In the genomic region with DNA sequence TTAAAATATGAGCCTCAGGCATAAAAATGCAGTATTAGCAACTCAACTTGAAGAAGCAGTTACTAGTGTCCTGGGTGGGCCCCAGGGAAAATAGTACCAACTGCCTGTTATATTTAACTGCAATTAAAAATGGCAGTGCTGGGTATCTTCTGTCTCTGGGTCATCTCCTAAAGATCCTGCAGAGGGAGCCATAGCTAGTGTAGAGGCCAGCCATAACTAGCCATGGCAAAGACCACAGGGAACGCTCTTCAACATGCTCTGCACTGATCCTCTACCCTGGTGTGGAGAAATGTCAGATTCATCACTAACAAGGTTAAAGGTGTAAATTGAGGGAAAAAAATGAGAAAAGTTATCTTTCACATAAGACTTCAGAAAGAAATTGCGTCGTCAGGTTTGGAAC, we compare ENCODE assay signal across 12 cellular contexts.
DNase-seq lines count a peak whose midpoint lies in the region; ATAC-seq and TF ChIP-seq lines count a peak whose summit lies in the region.
"Had no signal": no experiment of that assay in that cellular context is flagged by ENCODE, and none has a peak within 500 bp of the region (broad histone marks: within the 10 kb centered on the region; RNA-seq: fewer than 3 reads in every experiment).

No MANE protein-coding gene starts in this region.

- no peak overlapping the region for H3K27ac Mint-ChIP-seq in naive thymus-derived CD8-positive, alpha-beta T cell
- H3K27ac Mint-ChIP-seq: activated naive CD8-positive, alpha-beta T cell; T-helper 1 cell treated with Interleukin-12 subunit alpha and Interleukin-12 subunit beta and Interleukin-4 antibody, amounts not matched to agents 30 μg/mL and 1 μg/mL, for 36 hours had no signal

- no peak for TF ChIP-seq POLR2A in Peyer's patch (IDR thresholded peaks at IDR 0.05)

- H3K4me3 ChIP-seq in H7 (ENCODE audit: insufficient read depth, low read depth, low read length) (no peak overlapping the region), WI38 (ENCODE audit: low read depth, low read length) (no peak overlapping the region), Peyer's patch (no peak overlapping the region)
- H3K4me3 ChIP-seq: prostate gland had no signal

- peaks cover 0 to 90% (median 32%) of the 10 kb centered on the region in 9 donors for H3K9me3 Mint-ChIP-seq in naive thymus-derived CD8-positive, alpha-beta T cell

- H3K4me1 ChIP-seq in Peyer's patch, result no peaks in the 10 kb centered on the region
- H3K4me1 ChIP-seq: prostate gland had no signal

- no peaks in the 10 kb centered on the region for H3K4me1 Mint-ChIP-seq in naive thymus-derived CD8-positive, alpha-beta T cell

- H3K27me3 ChIP-seq in H7 (ENCODE audit: control insufficient read depth, insufficient read depth, low read length), result no peaks in the 10 kb centered on the region
- no peaks in the 10 kb centered on the region for H3K27me3 ChIP-seq in Peyer's patch

- peaks cover 0 to 26% (median 14%) of the 10 kb centered on the region in 3 donors for H3K36me3 Mint-ChIP-seq in naive thymus-derived CD8-positive, alpha-beta T cell

- POLR2A ChIA-PET in naive thymus-derived CD8-positive, alpha-beta T cell (lab: Charles Lee), result no interaction called here

- no peaks in the 10 kb centered on the region for H3K36me3 ChIP-seq in H7 (replicated peaks; ENCODE audit: control insufficient read depth, insufficient read depth, low read length)
- no peaks in the 10 kb centered on the region for H3K36me3 ChIP-seq in Peyer's patch
- H3K36me3 ChIP-seq: prostate gland had no signal

- peak; percentile 25; the same call in 1 of the 2 replicates for TF ChIP-seq CTCF in WI38 (IDR thresholded peaks at IDR 0.05; ENCODE audit: low read depth, low read length)
- no peak for TF ChIP-seq CTCF in Peyer's patch (IDR thresholded peaks at IDR 0.05)

- no peaks in the 10 kb centered on the region for H3K27me3 Mint-ChIP-seq in naive thymus-derived CD8-positive, alpha-beta T cell
- H3K27me3 Mint-ChIP-seq: activated naive CD8-positive, alpha-beta T cell had no signal

- no peak overlapping the region for H3K4me3 Mint-ChIP-seq in naive thymus-derived CD8-positive, alpha-beta T cell
- H3K4me3 Mint-ChIP-seq: activated naive CD8-positive, alpha-beta T cell; T-helper 1 cell treated with Interleukin-12 subunit alpha and Interleukin-12 subunit beta and Interleukin-4 antibody, amounts not matched to agents 30 μg/mL and 1 μg/mL, for 36 hours had no signal

- DNase-seq in Ammon's horn (ENCODE audit: low spot score) (peak; percentile 4), H7 (peak; percentile 4), kidney tubule cell (ENCODE audit: low spot score) (peak; percentile 1), amniotic stem cell (lab: John Stamatoyannopoulos, UW) (no peak), Peyer's patch (no peak), mucosa of gallbladder (ENCODE audit: low spot score) (no peak)
- no peak for DNase-seq in naive thymus-derived CD8-positive, alpha-beta T cell
- DNase-seq: KG1 had no signal

- peaks cover 0 to 5% (median 0%) of the 10 kb centered on the region in 4 donors for H3K9me3 ChIP-seq in Peyer's patch
- H3K9me3 ChIP-seq: prostate gland had no signal

- ATAC-seq in naive thymus-derived CD8-positive, alpha-beta T cell, result no peak

- H3K27ac ChIP-seq in Peyer's patch, result no peak overlapping the region
- H3K27ac ChIP-seq: prostate gland had no signal

Comparison
In these comparisons a context has a peak if more than half of its experiments do, and no peak if none do; other contexts are left out.
1. DNase-seq: peak in Ammon's horn (single experiment), H7 (single experiment) and kidney tubule cell (single experiment); none in naive thymus-derived CD8-positive, alpha-beta T cell (0 of 10), amniotic stem cell (single experiment), Peyer's patch (0 of 3) and mucosa of gallbladder (single experiment).